Comparison of ENCODE assay signal across 7 cellular contexts in the genomic region with DNA sequence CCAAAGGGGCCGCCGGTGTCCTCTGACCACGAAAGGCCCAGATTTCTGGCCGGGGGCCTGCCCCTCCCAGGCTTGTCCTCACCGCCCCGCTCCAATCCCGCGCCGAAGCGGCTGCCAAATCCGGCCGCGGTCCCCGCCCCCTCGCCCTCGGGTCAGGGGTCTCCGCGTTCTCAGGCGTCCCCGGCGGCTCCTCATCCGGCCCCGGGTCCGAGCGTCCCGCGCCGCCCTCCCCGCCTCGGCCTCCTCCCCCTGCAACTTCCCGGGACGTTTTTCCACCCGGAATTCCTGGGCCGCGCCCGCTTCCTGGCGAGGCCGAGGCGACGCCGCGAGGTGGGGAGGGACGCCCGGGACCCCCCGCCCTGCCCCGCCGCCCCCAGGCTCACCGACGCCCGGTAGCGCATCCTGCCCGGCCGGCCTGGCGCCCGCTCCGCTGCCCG. TPM values are rescaled to one million over a fixed set of nuclear protein-coding genes. Genes with fewer than 3 reads are reported as not detected.
DNase-seq lines count a peak whose midpoint lies in the region; ATAC-seq and TF ChIP-seq lines count a peak whose summit lies in the region.

No MANE protein-coding gene starts in this region.

- no peaks in the 10 kb centered on the region for H3K27me3 ChIP-seq in esophagus muscularis mucosa
- no peaks in the 10 kb centered on the region for H3K27me3 ChIP-seq in neuron (ENCODE audit: insufficient read depth, low read length)

- intact Hi-C loops in esophagus muscularis mucosa (cut with DNase I): no loop called here

- peak overlapping the region; percentile 83 to 93 (median 87) for H3K4me3 ChIP-seq in esophagus muscularis mucosa
- H3K4me3 ChIP-seq in neuron (ENCODE audit: low read length): peak overlapping the region; percentile 29

- peak; percentile 38 for TF ChIP-seq POLR2A in GM18505 (IDR thresholded peaks at IDR 0.05; ENCODE audit: borderline replicate concordance, extremely low read depth, insufficient read depth, insufficient read length)
- TF ChIP-seq POLR2A in esophagus muscularis mucosa (IDR thresholded peaks at IDR 0.05; ENCODE audit: low read depth): no peak

- H3K9me3 ChIP-seq in esophagus muscularis mucosa: no peaks in the 10 kb centered on the region
- H3K9me3 ChIP-seq in neuron (ENCODE audit: low read length): no peaks in the 10 kb centered on the region

- no peak for TF ChIP-seq CTCF in esophagus muscularis mucosa (IDR thresholded peaks at IDR 0.05)

- H3K4me1 ChIP-seq in esophagus muscularis mucosa (peaks cover 71 to 93% (median 87%) of the 10 kb centered on the region in 4 donors), neuron (ENCODE audit: insufficient read depth, low read length) (peaks cover 8% of the 10 kb centered on the region)

- peak overlapping the region; percentile 96 to 99 (median 97) for H3K27ac ChIP-seq in esophagus muscularis mucosa (replicated peaks in 1 of 4)

- H3K36me3 ChIP-seq in esophagus muscularis mucosa (peaks cover 20 to 40% (median 37%) of the 10 kb centered on the region in 4 donors), neuron (ENCODE audit: insufficient read depth, low read length) (peaks cover 13% of the 10 kb centered on the region)

- TF ChIP-seq EP300 in esophagus muscularis mucosa (IDR thresholded peaks at IDR 0.05): no peak

- peak; percentile 10 for ATAC-seq in GM18505 (IDR thresholded peaks at IDR 0.05; ENCODE audit: unreplicated experiment)
- peak; percentile 10 for ATAC-seq in HG03108 (IDR thresholded peaks at IDR 0.05; ENCODE audit: unreplicated experiment)
- ATAC-seq in GM18858 (IDR thresholded peaks at IDR 0.05; ENCODE audit: unreplicated experiment): no peak

- peak; percentile 38 for DNase-seq in UCSD-AML1 (lab: John Stamatoyannopoulos, UW; ENCODE audit: unreplicated experiment)
- DNase-seq in esophagus muscularis mucosa (ENCODE audit: extremely low spot score): no peak
- DNase-seq in HPDE6-E6E7 (ENCODE audit: extremely low spot score): no peak

- under 1% methylated on average over 18 of the region's 57 CpGs for WGBS in esophagus muscularis mucosa

- no peak overlapping the region for H2AFZ ChIP-seq in neuron (ENCODE audit: low read depth, low read length)

RNA-seq across cellular contexts. Expression of a gene that starts 7.2 kb away (rescaled TPM):
- 100 to 1,000 TPM; 248 to 444 (median 347) TPM for total RNA-seq in esophagus muscularis mucosa

RNA-seq across cellular contexts. Expression of a gene that starts 29.3 kb away (rescaled TPM):
- total RNA-seq in esophagus muscularis mucosa: 100 to 1,000 TPM in 1 of 4 donors, 10 to 100 TPM in 3; 59.8 to 102 (median 75.7) TPM

RNA-seq across cellular contexts. Expression of a gene that starts 31.1 kb away (rescaled TPM):
- 10 to 100 TPM; 62.0 to 89.3 (median 76.1) TPM for total RNA-seq in esophagus muscularis mucosa
